Comparison of ENCODE assay signal across 25 cellular contexts in the genomic region with DNA sequence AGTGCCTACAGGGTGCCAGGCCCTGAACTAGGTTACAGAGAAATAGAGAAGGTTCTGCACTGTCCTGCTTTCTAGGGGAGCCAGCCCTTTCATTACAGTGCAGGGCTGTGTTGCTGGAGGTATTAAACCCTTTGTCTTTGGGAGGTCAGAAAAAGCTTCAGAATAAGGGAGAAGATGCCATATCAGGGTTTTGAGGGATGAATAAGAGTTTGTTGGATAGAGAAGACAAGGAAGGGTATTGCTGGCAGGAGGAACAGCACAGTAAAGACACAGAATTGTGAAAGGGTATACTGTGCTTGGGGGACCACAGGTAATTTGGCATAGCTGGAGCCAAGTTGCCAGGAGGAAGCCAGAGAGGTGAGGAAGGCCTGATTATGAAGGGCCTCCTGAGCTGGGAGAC. TPM values are rescaled to one million over a fixed set of nuclear protein-coding genes. Genes with fewer than 3 reads are reported as not detected.
"Had no signal": no experiment of that assay in that cellular context is flagged by ENCODE, and none has a peak within 500 bp of the region (broad histone marks: within the 10 kb centered on the region; RNA-seq: fewer than 3 reads in every experiment).

No MANE protein-coding gene starts in this region.

- H3K9me3 ChIP-seq: esophagus muscularis mucosa, gastroesophageal sphincter, heart left ventricle, left lung, lower lobe of right lung, mucosa of descending colon had no signal

- FAIRE-seq: endothelial cell of umbilical vein, frontal cortex, keratinocyte had no signal

- H3K79me2 ChIP-seq: hepatocyte had no signal

- DNase-seq: dermis blood vessel endothelial cell; dorsolateral prefrontal cortex; effector CD4-positive, alpha-beta T cell; effector memory CD4-positive, alpha-beta T cell; foreskin keratinocyte; heart left ventricle; hypothalamus; immature natural killer cell; left cardiac atrium; left lung; left ventricle myocardium superior; lower lobe of right lung; mesenchymal stem cell; mucosa of descending colon; naive B cell had no signal

- H3K27me3 ChIP-seq: hepatocyte had no signal

- H3K4me3 Mint-ChIP-seq: immature natural killer cell; mesothelial cell of epicardium; naive B cell; naive thymus-derived CD8-positive, alpha-beta T cell had no signal

- H3K36me3 Mint-ChIP-seq: immature natural killer cell; mesothelial cell of epicardium; naive B cell; naive thymus-derived CD8-positive, alpha-beta T cell had no signal

- H3K4me2 ChIP-seq: hepatocyte had no signal

- H3K4me3 ChIP-seq: coronary artery, dorsolateral prefrontal cortex, esophagus muscularis mucosa, gastroesophageal sphincter, heart left ventricle, hepatocyte, left lung, lower lobe of right lung, mucosa of descending colon had no signal

- H3K27ac ChIP-seq: coronary artery, dorsolateral prefrontal cortex, esophagus muscularis mucosa, foreskin keratinocyte, gastroesophageal sphincter, heart left ventricle, hepatocyte, left lung, lower lobe of right lung had no signal

- H2AFZ ChIP-seq: hepatocyte had no signal

- H3K36me3 ChIP-seq: esophagus muscularis mucosa, gastroesophageal sphincter, heart left ventricle, left lung, lower lobe of right lung had no signal

- H3K9me3 Mint-ChIP-seq: immature natural killer cell; mesothelial cell of epicardium; naive B cell; naive thymus-derived CD8-positive, alpha-beta T cell had no signal

- H3K4me1 Mint-ChIP-seq: immature natural killer cell; mesothelial cell of epicardium; naive B cell; naive thymus-derived CD8-positive, alpha-beta T cell had no signal

- H3K4me1 ChIP-seq: esophagus muscularis mucosa, gastroesophageal sphincter, heart left ventricle, left lung, lower lobe of right lung had no signal

- H3K27ac Mint-ChIP-seq: immature natural killer cell; mesothelial cell of epicardium; naive B cell; naive thymus-derived CD8-positive, alpha-beta T cell had no signal

RNA-seq across cellular contexts. Expression of gene NOX5, which starts 23.0 kb away (rescaled TPM):
- total RNA-seq: endothelial cell of umbilical vein, left ventricle myocardium superior, lower lobe of right lung, lung microvascular endothelial cell had no signal
